In genomic region chr22:32135958-32136357, GRCh38 we compare ENCODE assay signal across 11 cellular contexts. TPM values are rescaled to one million over a fixed set of nuclear protein-coding genes. Genes with fewer than 3 reads are reported as not detected.
DNase-seq lines count a peak whose midpoint lies in the region; ATAC-seq and TF ChIP-seq lines count a peak whose summit lies in the region.
"Not testable (repeated sequence)": the region's sequence is repeated elsewhere in the genome, so short reads cannot be mapped to it uniquely, and the experiment has no call there.
"Had no signal": no experiment of that assay in that cellular context is flagged by ENCODE, and none has a peak within 500 bp of the region (broad histone marks: within the 10 kb centered on the region; RNA-seq: fewer than 3 reads in every experiment).

No MANE protein-coding gene starts in this region.

- ATAC-seq in activated T-helper 17 cell treated with anti-CD3 and anti-CD28 coated beads, Interleukin-2, amount 50 U/mL, for 72 hours (replicated peaks), result not testable (repeated sequence)

- H3K9me3 ChIP-seq in transverse colon, result not testable (repeated sequence)

- DNase-seq in Calu3, result peak; percentile 72
- peak; percentile 69 for DNase-seq in HS-5 (ENCODE audit: low read depth)
- DNase-seq in RPMI7951 (ENCODE audit: low read depth), result peak; percentile 83
- not testable (repeated sequence) for DNase-seq in endothelial cell (ENCODE audit: low spot score)
- peak; percentile 60 for DNase-seq in glomerular visceral epithelial cell (ENCODE audit: extremely low spot score)
- peak; percentile 45 for DNase-seq in myocyte (ENCODE audit: low read depth)
- DNase-seq in transverse colon, result peak; percentile 63

- H3K27me3 Mint-ChIP-seq in Calu3 (ENCODE audit: unreplicated experiment); activated T-helper 17 cell treated with anti-CD3 and anti-CD28 coated beads, Interleukin-2, amount 50 U/mL, for 72 hours; endothelial cell (ENCODE audit: unreplicated experiment): not testable (repeated sequence)

- peak overlapping the region in 3 of 4 donors; percentile 27 to 45 (median 44) for H3K27ac ChIP-seq in transverse colon

- not testable (repeated sequence) for H3K9me3 Mint-ChIP-seq in Calu3 (ENCODE audit: low read depth, unreplicated experiment); activated T-helper 17 cell treated with anti-CD3 and anti-CD28 coated beads, Interleukin-2, amount 50 U/mL, for 72 hours; endothelial cell (ENCODE audit: unreplicated experiment)

- H3K4me1 ChIP-seq in transverse colon, result not testable (repeated sequence)

- WGBS in transverse colon (ENCODE audit: low coverage in 1 of 2), 2 donors, result 52 to 54% methylated on average over 2 to 3 of the region's 3 CpGs

- TF ChIP-seq CTCF in Calu3 (IDR thresholded peaks at IDR 0.05; ENCODE audit: unreplicated experiment); endothelial cell (IDR thresholded peaks at IDR 0.05; ENCODE audit: unreplicated experiment); transverse colon (IDR thresholded peaks at IDR 0.05): not testable (repeated sequence)

- H3K27ac Mint-ChIP-seq in Calu3 (ENCODE audit: unreplicated experiment), result not testable (repeated sequence)
- H3K27ac Mint-ChIP-seq in activated T-helper 17 cell treated with anti-CD3 and anti-CD28 coated beads, Interleukin-2, amount 50 U/mL, for 72 hours, result peak overlapping the region; percentile 33
- H3K27ac Mint-ChIP-seq in endothelial cell (ENCODE audit: unreplicated experiment), result peak overlapping the region; percentile 18

- not testable (repeated sequence) for H3K36me3 ChIP-seq in transverse colon

- TF ChIP-seq POLR2A in transverse colon (IDR thresholded peaks at IDR 0.05), result not testable (repeated sequence)

- CTCF ChIA-PET in Calu3 (lab: Charles Lee), result interaction anchor here (1.2 kb wide), 1 partner anchor 166 kb away, joined by 3 read pairs; no protein-coding TSS in a partner anchor

- not testable (repeated sequence) for H3K27me3 ChIP-seq in transverse colon

- peaks cover 18% of the 10 kb centered on the region for H3K36me3 Mint-ChIP-seq in Calu3 (ENCODE audit: insufficient read depth, unreplicated experiment)
- not testable (repeated sequence) for H3K36me3 Mint-ChIP-seq in activated T-helper 17 cell treated with anti-CD3 and anti-CD28 coated beads, Interleukin-2, amount 50 U/mL, for 72 hours (ENCODE audit: low read depth); endothelial cell (ENCODE audit: low read depth, unreplicated experiment)

- H3K4me3 Mint-ChIP-seq in Calu3 (ENCODE audit: low read depth, unreplicated experiment); endothelial cell (ENCODE audit: unreplicated experiment): not testable (repeated sequence)
- peak overlapping the region; percentile 25 for H3K4me3 Mint-ChIP-seq in activated T-helper 17 cell treated with anti-CD3 and anti-CD28 coated beads, Interleukin-2, amount 50 U/mL, for 72 hours

- not testable (repeated sequence) for BruUV-seq in Calu3 (replicated peaks; lab: Mats Ljungman, UMichigan)

- in situ Hi-C loops in transverse colon (cut with MboI; ENCODE audit: low pct_ligation_motif_present in 1 of 4, low pct_unique_long_range_greater_than_20kb in 1 of 4, low sequenced_read_pairs in 3 of 4), result not testable (repeated sequence)

- intact Hi-C loops in Calu3 (cut with micrococcal nuclease; ENCODE audit: unreplicated experiment); transverse colon (cut with DNase I; ENCODE audit: low total_unique reads): not testable (repeated sequence)

- not testable (repeated sequence) for TF ChIP-seq EP300 in transverse colon (IDR thresholded peaks at IDR 0.05; ENCODE audit: low read depth)

- H3K4me3 ChIP-seq in transverse colon, result not testable (repeated sequence)

- H3K4me1 Mint-ChIP-seq in Calu3 (ENCODE audit: low read depth, unreplicated experiment) (peaks cover 21% of the 10 kb centered on the region), endothelial cell (ENCODE audit: unreplicated experiment) (peaks cover 30% of the 10 kb centered on the region)
- H3K4me1 Mint-ChIP-seq in activated T-helper 17 cell treated with anti-CD3 and anti-CD28 coated beads, Interleukin-2, amount 50 U/mL, for 72 hours, result peaks cover 15% of the 10 kb centered on the region

RNA-seq across cellular contexts. Expression of gene C22orf42, which starts 23.1 kb away (rescaled TPM):
- total RNA-seq in Calu3 (2022), result not detected in 2 replicates
- not detected in 2 replicates for total RNA-seq in RPMI7951 (2014; rRNA removed; shearing (Covaris generic))
- not detected for total RNA-seq in activated T-helper 17 cell treated with anti-CD3 and anti-CD28 coated beads, Interleukin-2, amount 50 U/mL, for 72 hours
- not detected for total RNA-seq in endothelial cell (ENCODE audit: unreplicated experiment)
- not detected in 2 replicates for total RNA-seq in myocyte
- not detected for polyA plus RNA-seq in myocyte (2012)
- not detected for total RNA-seq in transverse colon
- total RNA-seq: natural killer cell treated with Interleukin-12 subunit alpha and Interleukin-12 subunit beta and Interleukin-15 and Interleukin-18, amount 100 ng/mL, for 72 hours; SK-MEL-5; temporal lobe had no signal
